ENCODE assay signal across 8 cellular contexts in genomic region chr3:38004415-38005075, GRCh38. TPM values are rescaled to one million over a fixed set of nuclear protein-coding genes. Genes with fewer than 3 reads are reported as not detected.
DNase-seq lines count a peak whose midpoint lies in the region; ATAC-seq and TF ChIP-seq lines count a peak whose summit lies in the region.

No MANE protein-coding gene starts in this region.

- intact Hi-C loops in A673 (cut with micrococcal nuclease; ENCODE audit: unreplicated experiment) (no loop called here), ascending aorta (cut with DNase I) (loop anchor here (2.0 kb wide), 1 partner anchor 36 kb away; no protein-coding TSS in a partner anchor), right cardiac atrium (cut with DNase I) (no loop called here)

- TF ChIP-seq CTCF in A673 (conservative IDR thresholded peaks at IDR 0.05; ENCODE audit: low read depth, low read length) (peak; percentile 58), GM12874 (IDR thresholded peaks at IDR 0.05; ENCODE audit: insufficient read depth, low read depth, low read length) (peak; percentile 67), ascending aorta (IDR thresholded peaks at IDR 0.05) (peak; percentile 44 to 71 (median 49))

- in situ Hi-C loops in SK-MEL-5 (cut with HindIII; ENCODE audit: low pct_unique_long_range_greater_than_20kb, low sequenced_read_pairs): no loop called here

- no peaks in the 10 kb centered on the region for H3K9me3 ChIP-seq in A673 (ENCODE audit: low read depth, low read length, poor library complexity, severe bottlenecking)
- no peaks in the 10 kb centered on the region for H3K9me3 ChIP-seq in ascending aorta
- H3K9me3 ChIP-seq in right cardiac atrium (ENCODE audit: control insufficient read depth, low read length): no peaks in the 10 kb centered on the region

- DNase-seq in A673 (ENCODE audit: low spot score): peak; percentile 44
- DNase-seq in HT1080 (ENCODE audit: low read depth): peak; percentile 64
- peak; percentile 84 for DNase-seq in SK-MEL-5 (ENCODE audit: low read depth, low spot score)
- peak in 1 of 2 donors; percentile 86 for DNase-seq in ascending aorta (ENCODE audit: low spot score in 2 of 2)
- peak; percentile 81 to 94 (median 87) for DNase-seq in right cardiac atrium
- peak; percentile 67 for DNase-seq in renal cortical epithelial cell (ENCODE audit: low read depth)
- DNase-seq in OCI-M2 (lab: John Stamatoyannopoulos, UW; ENCODE audit: unreplicated experiment): no peak

- POLR2A ChIA-PET in A673 (lab: Charles Lee; ENCODE audit: low non-redundant PET): no interaction called here

- H3K27ac ChIP-seq in A673 (ENCODE audit: low read depth, low read length, poor library complexity, severe bottlenecking) (no peak overlapping the region), ascending aorta (peak overlapping the region in 1 of 2 donors; percentile 50), right cardiac atrium (ENCODE audit: low read length) (peak overlapping the region; percentile 38)

- peak; percentile 67 to 76 for ATAC-seq in right cardiac atrium

- H3K4me1 ChIP-seq in A673 (ENCODE audit: insufficient read depth, low read length, poor library complexity, severe bottlenecking) (no peaks in the 10 kb centered on the region), ascending aorta (peaks cover 0 to 4% of the 10 kb centered on the region in 2 donors), right cardiac atrium (ENCODE audit: control insufficient read depth, insufficient read depth, low read length) (no peaks in the 10 kb centered on the region)

- CTCF ChIA-PET in A673 (lab: Charles Lee): no interaction called here

- H3K27me3 ChIP-seq in A673 (replicated peaks; ENCODE audit: insufficient read depth, low read depth, low read length, poor library complexity) (no peaks in the 10 kb centered on the region), ascending aorta (no peaks in the 10 kb centered on the region), right cardiac atrium (ENCODE audit: control insufficient read depth, insufficient read depth) (no peaks in the 10 kb centered on the region)

- H3K36me3 ChIP-seq in A673 (ENCODE audit: insufficient read depth, low read length, poor library complexity, severe bottlenecking): no peaks in the 10 kb centered on the region
- H3K36me3 ChIP-seq in ascending aorta: peaks cover 27 to 34% of the 10 kb centered on the region in 2 donors

- H3K4me3 ChIP-seq in A673 (ENCODE audit: low read depth, low read length, poor library complexity, severe bottlenecking) (no peak overlapping the region), ascending aorta (no peak overlapping the region), right cardiac atrium (ENCODE audit: low read length) (no peak overlapping the region)

- WGBS in right cardiac atrium: 64% methylated on average over 14 of the region's 14 CpGs

- BruUV-seq in A673 (replicated peaks; lab: Mats Ljungman, UMichigan): no TSS peak

RNA-seq across cellular contexts. Expression of gene VILL, which starts 14.0 kb away (rescaled TPM):
- 2.9 and 4.2 TPM in 2 replicates for total RNA-seq in A673 (2021)
- total RNA-seq in HT1080 (2014; rRNA removed; shearing (Covaris generic)): 1.0 and 1.1 TPM in 2 replicates
- 1.1 and 1.2 TPM in 2 replicates for polyA plus RNA-seq in HT1080 (2015; cell fraction: cytosol; rRNA removed)
- polyA plus RNA-seq in HT1080 (2015; cell fraction: nucleus; rRNA removed): 4.0 and 4.3 TPM in 2 replicates
- 3.6 and 3.7 TPM in 2 replicates for total RNA-seq in SK-MEL-5 (2014; rRNA removed; shearing (Covaris generic))
- polyA plus RNA-seq in SK-MEL-5 (2015; cell fraction: cytosol; rRNA removed): 2.5 and 4.4 TPM in 2 replicates
- 40.4 and 50.6 TPM in 2 replicates for polyA plus RNA-seq in SK-MEL-5 (2015; cell fraction: nucleus; rRNA removed)
- total RNA-seq in ascending aorta: 6.3 TPM
- total RNA-seq in right cardiac atrium: 1 to 10 TPM; 4.0 to 9.7 (median 8.8) TPM
- polyA plus RNA-seq in right cardiac atrium: 5.4 TPM
- 4.0 and 4.5 TPM in 2 replicates for total RNA-seq in renal cortical epithelial cell

RNA-seq across cellular contexts. Expression of gene PLCD1, which starts 24.9 kb away (rescaled TPM):
- total RNA-seq in A673 (2021) (1.1 and 4.1 TPM in 2 replicates), ascending aorta (167 TPM), right cardiac atrium (10 to 100 TPM; 12.1 to 17.7 (median 15.2) TPM), renal cortical epithelial cell (20.5 and 28.1 TPM in 2 replicates)
- total RNA-seq in HT1080 (2014; rRNA removed; shearing (Covaris generic)): 1.9 and 3.6 TPM in 2 replicates
- polyA plus RNA-seq in HT1080 (2015; cell fraction: cytosol; rRNA removed): 2.3 and 2.7 TPM in 2 replicates
- polyA plus RNA-seq in HT1080 (2015; cell fraction: nucleus; rRNA removed): 3.8 and 8.1 TPM in 2 replicates
- 7.0 and 8.8 TPM in 2 replicates for total RNA-seq in SK-MEL-5 (2014; rRNA removed; shearing (Covaris generic))
- 7.0 and 7.4 TPM in 2 replicates for polyA plus RNA-seq in SK-MEL-5 (2015; cell fraction: cytosol; rRNA removed)
- 21.1 and 25.1 TPM in 2 replicates for polyA plus RNA-seq in SK-MEL-5 (2015; cell fraction: nucleus; rRNA removed)
- polyA plus RNA-seq in right cardiac atrium: 11.2 TPM

RNA-seq across cellular contexts. Expression of gene DLEC1, which starts 34.5 kb away (rescaled TPM):
- total RNA-seq in A673 (2021) (not detected in 2 replicates), ascending aorta (0.11 TPM), right cardiac atrium (1 to 10 TPM in 1 of 4 donors, under 1 TPM in 3; 0.23 to 1.0 (median 0.61) TPM), renal cortical epithelial cell (0.20 TPM in 1 of 2 replicates, not detected in the other)
- total RNA-seq in HT1080 (2014; rRNA removed; shearing (Covaris generic)): not detected in 2 replicates
- not detected in 2 replicates for polyA plus RNA-seq in HT1080 (2015; cell fraction: cytosol; rRNA removed)
- 0.04 TPM in 1 of 2 replicates, not detected in the other for polyA plus RNA-seq in HT1080 (2015; cell fraction: nucleus; rRNA removed)
- total RNA-seq in SK-MEL-5 (2014; rRNA removed; shearing (Covaris generic)): not detected in 2 replicates
- not detected in 2 replicates for polyA plus RNA-seq in SK-MEL-5 (2015; cell fraction: cytosol; rRNA removed)
- 0.26 TPM in 1 of 2 replicates, not detected in the other for polyA plus RNA-seq in SK-MEL-5 (2015; cell fraction: nucleus; rRNA removed)
- 0.48 TPM for polyA plus RNA-seq in right cardiac atrium
